Comparison of ENCODE assay signal across 12 cellular contexts in genomic region chr14:68403191-68403781, GRCh38.
DNase-seq lines count a peak whose midpoint lies in the region; ATAC-seq and TF ChIP-seq lines count a peak whose summit lies in the region.
"Had no signal": no experiment of that assay in that cellular context is flagged by ENCODE, and none has a peak within 500 bp of the region (broad histone marks: within the 10 kb centered on the region; RNA-seq: fewer than 3 reads in every experiment).

No MANE protein-coding gene starts in this region.

- TF ChIP-seq CTCF in GM06990 (IDR thresholded peaks at IDR 0.05; ENCODE audit: insufficient read depth, low read length, poor library complexity, severe bottlenecking) (no peak), SU-DHL-6 (IDR thresholded peaks at IDR 0.05; ENCODE audit: insufficient read depth, low read length, poor library complexity, severe bottlenecking) (no peak)

- H3K79me2 ChIP-seq in SU-DHL-6 (ENCODE audit: insufficient read depth, low read length): no peaks in the 10 kb centered on the region

- H3K27ac ChIP-seq in SU-DHL-6 (ENCODE audit: low read depth, low read length): peak overlapping the region; percentile 79

- no peak for ATAC-seq in stimulated activated memory B cell treated with anti-CD40 and anti-IgM and Interleukin-4, amounts not matched to agents 10 μg/mL and 1 μg/mL and 100 μg/mL, for 72 hours
- no peak for ATAC-seq in activated naive CD4-positive, alpha-beta T cell treated with anti-CD3 and anti-CD28 coated beads, Interleukin-2, amount 50 U/mL, for 72 hours

- no peaks in the 10 kb centered on the region for H3K9me3 Mint-ChIP-seq in stimulated activated memory B cell treated with anti-CD40 and anti-IgM and Interleukin-4, amounts not matched to agents 10 μg/mL and 1 μg/mL and 100 μg/mL, for 72 hours
- H3K9me3 Mint-ChIP-seq in activated naive CD4-positive, alpha-beta T cell treated with anti-CD3 and anti-CD28 coated beads, Interleukin-2, amount 50 U/mL, for 72 hours: no peaks in the 10 kb centered on the region

- H3K4me3 Mint-ChIP-seq in stimulated activated memory B cell treated with anti-CD40 and anti-IgM and Interleukin-4, amounts not matched to agents 10 μg/mL and 1 μg/mL and 100 μg/mL, for 72 hours: peak overlapping the region; percentile 79

- H3K4me2 ChIP-seq in SU-DHL-6 (ENCODE audit: low read depth, low read length, poor library complexity, severe bottlenecking): peak overlapping the region; percentile 48
- H3K4me2 ChIP-seq: SK-N-SH had no signal

- DNase-seq in GM06990 (ENCODE audit: extremely low read depth, insufficient read length) (no peak), iris pigment epithelial cell (ENCODE audit: low read depth) (peak; percentile 22), NCI-H1930 (lab: John Stamatoyannopoulos, UW) (no peak), KG1 (lab: John Stamatoyannopoulos, UW) (no peak)
- no peak for DNase-seq in activated naive CD4-positive, alpha-beta T cell treated with anti-CD3 and anti-CD28 coated beads, Interleukin-2, amount 50 U/mL, for 72 hours (ENCODE audit: low spot score in 2 of 2)
- no peak for DNase-seq in effector CD8-positive, alpha-beta T cell (lab: John Stamatoyannopoulos, UW)
- DNase-seq: activated CD4-positive, alpha-beta T cell treated with anti-CD3 and anti-CD28 coated beads, Interleukin-2, amount 50 U/mL, for 4 hours; amygdala; DND-41; SK-N-SH had no signal

- H3K36me3 ChIP-seq in GM06990 (ENCODE audit: control insufficient read depth, insufficient read depth, low read length) (no peaks in the 10 kb centered on the region), SU-DHL-6 (ENCODE audit: low read length) (no peaks in the 10 kb centered on the region)

- H3F3A ChIP-seq in SU-DHL-6 (ENCODE audit: insufficient read depth): peaks cover 30% of the 10 kb centered on the region

- H3K9ac ChIP-seq in SU-DHL-6 (ENCODE audit: low read length): peak overlapping the region; percentile 43
- H3K9ac ChIP-seq: SK-N-SH had no signal

- H3K4me1 Mint-ChIP-seq in stimulated activated memory B cell treated with anti-CD40 and anti-IgM and Interleukin-4, amounts not matched to agents 10 μg/mL and 1 μg/mL and 100 μg/mL, for 72 hours: peaks cover 82% of the 10 kb centered on the region

- H3K36me3 Mint-ChIP-seq in stimulated activated memory B cell treated with anti-CD40 and anti-IgM and Interleukin-4, amounts not matched to agents 10 μg/mL and 1 μg/mL and 100 μg/mL, for 72 hours: peaks cover 10% of the 10 kb centered on the region
- no peaks in the 10 kb centered on the region for H3K36me3 Mint-ChIP-seq in activated naive CD4-positive, alpha-beta T cell treated with anti-CD3 and anti-CD28 coated beads, Interleukin-2, amount 50 U/mL, for 72 hours

- no peaks in the 10 kb centered on the region for H3K9me2 ChIP-seq in SU-DHL-6 (replicated peaks; ENCODE audit: insufficient read depth, low read length)
- H3K9me2 ChIP-seq: SK-N-SH had no signal

- H3K27ac Mint-ChIP-seq in stimulated activated memory B cell treated with anti-CD40 and anti-IgM and Interleukin-4, amounts not matched to agents 10 μg/mL and 1 μg/mL and 100 μg/mL, for 72 hours: peak overlapping the region; percentile 96
- peak overlapping the region in 1 of 2 donors; percentile 72 for H3K27ac Mint-ChIP-seq in activated naive CD4-positive, alpha-beta T cell treated with anti-CD3 and anti-CD28 coated beads, Interleukin-2, amount 50 U/mL, for 72 hours

- H4K20me1 ChIP-seq in SU-DHL-6 (ENCODE audit: low read depth, low read length): no peaks in the 10 kb centered on the region

- no peaks in the 10 kb centered on the region for H3K9me3 ChIP-seq in SU-DHL-6 (ENCODE audit: insufficient read depth, low read length)
- H3K9me3 ChIP-seq: SK-N-SH had no signal

- H3K27me3 ChIP-seq in GM06990 (replicated peaks; ENCODE audit: control insufficient read depth, insufficient read depth, low read length): no peaks in the 10 kb centered on the region
- H3K27me3 ChIP-seq in SU-DHL-6 (ENCODE audit: low read length): no peaks in the 10 kb centered on the region

- H3K4me3 ChIP-seq in GM06990 (replicated peaks; ENCODE audit: low read depth, low read length) (peak overlapping the region; percentile 7; the same call in 1 of the 2 replicates), SU-DHL-6 (ENCODE audit: insufficient read depth, low read length, poor library complexity, severe bottlenecking) (no peak overlapping the region)

- no peaks in the 10 kb centered on the region for H3K27me3 Mint-ChIP-seq in stimulated activated memory B cell treated with anti-CD40 and anti-IgM and Interleukin-4, amounts not matched to agents 10 μg/mL and 1 μg/mL and 100 μg/mL, for 72 hours

- H2AFZ ChIP-seq in SU-DHL-6 (ENCODE audit: low read depth, low read length, severe bottlenecking): no peak overlapping the region
